Comparison of ENCODE assay signal across 26 cellular contexts in the genomic region with DNA sequence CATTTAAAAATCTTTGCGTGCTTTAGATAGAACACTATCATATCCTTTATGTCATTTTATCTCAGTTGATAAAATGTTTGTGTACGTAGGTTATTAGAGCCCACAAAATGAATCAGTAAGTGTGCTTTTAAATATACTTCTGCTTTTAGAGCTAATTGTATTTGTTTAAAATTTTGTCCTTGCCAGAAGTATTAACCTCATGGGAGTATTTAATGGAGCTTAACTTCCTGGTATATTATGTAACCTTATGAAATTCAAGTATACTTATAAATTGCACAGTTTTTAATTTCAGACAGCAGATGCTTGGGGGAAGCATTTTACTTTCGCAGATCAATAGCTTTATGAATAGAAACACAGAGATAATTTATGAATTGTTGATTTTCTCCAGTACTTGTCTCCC.
"Had no signal": no experiment of that assay in that cellular context is flagged by ENCODE, and none has a peak within 500 bp of the region (broad histone marks: within the 10 kb centered on the region; RNA-seq: fewer than 3 reads in every experiment).

No MANE protein-coding gene starts in this region.

- H3K27me3 Mint-ChIP-seq: activated CD4-positive, alpha-beta memory T cell treated with anti-CD3 and anti-CD28 coated beads for 36 hours; activated CD4-positive, alpha-beta T cell treated with anti-CD3 and anti-CD28 coated beads, Interleukin-2, amount 10 ng/mL, durations not matched to agents 7 days and 5 days; activated naive CD8-positive, alpha-beta T cell; activated T-helper 17 cell treated with anti-CD3 and anti-CD28 coated beads, Interleukin-2, amount 50 U/mL, for 72 hours; brain; T-helper 17 cell had no signal

- H3K4me1 ChIP-seq: SJSA1 had no signal

- H3K9me3 ChIP-seq: SJSA1 had no signal

- H3K27me3 ChIP-seq: SJSA1 had no signal

- H3K27ac ChIP-seq: SJSA1 had no signal

- H3K4me3 Mint-ChIP-seq: activated CD4-positive, alpha-beta memory T cell treated with anti-CD3 and anti-CD28 coated beads for 36 hours; activated CD4-positive, alpha-beta T cell treated with anti-CD3 and anti-CD28 coated beads, Interleukin-2, amount 10 ng/mL, durations not matched to agents 7 days and 5 days; activated naive CD4-positive, alpha-beta T cell treated with anti-CD3 and anti-CD28 coated beads for 36 hours; activated naive CD8-positive, alpha-beta T cell; activated T-helper 17 cell treated with anti-CD3 and anti-CD28 coated beads, Interleukin-2, amount 50 U/mL, for 72 hours; brain; T-helper 17 cell had no signal

- DNase-seq: activated CD4-positive, alpha-beta memory T cell treated with anti-CD3 and anti-CD28 coated beads for 36 hours; activated CD4-positive, alpha-beta T cell treated with anti-CD3 and anti-CD28 coated beads, Interleukin-2, amount 10 ng/mL, durations not matched to agents 7 days and 5 days; activated CD4-positive, CD25-positive, alpha-beta regulatory T cell; activated CD8-positive, alpha-beta memory T cell treated with anti-CD3 and anti-CD28 coated beads for 24 hours; activated gamma-delta T cell; activated naive CD4-positive, alpha-beta T cell treated with anti-CD3 and anti-CD28 coated beads for 36 hours; activated T-cell treated with anti-CD3 and anti-CD28 coated beads for 4 hours; activated T-cell treated with anti-CD3 and anti-CD28 coated beads, Interleukin-2, amount 50 U/mL, for 48 hours; amygdala; cerebellar nuclear complex; Kasumi-1; NCI-H1048; NCI-H1417 treated with DMSO at 0.1 percent for 48 hours; NCI-H1694; NCI-H2107; NCI-H510A treated with DMSO at 0.1 percent for 48 hours; NCI-H69; PC-3; SHP77; T-helper 17 cell; T-helper 9 cell had no signal

- H3K4me3 ChIP-seq: K562, SJSA1 had no signal

- H3K4me1 Mint-ChIP-seq: activated CD4-positive, alpha-beta T cell treated with anti-CD3 and anti-CD28 coated beads, Interleukin-2, amount 10 ng/mL, durations not matched to agents 7 days and 5 days; activated T-helper 17 cell treated with anti-CD3 and anti-CD28 coated beads, Interleukin-2, amount 50 U/mL, for 72 hours; brain; T-helper 17 cell had no signal

- H3K27ac Mint-ChIP-seq: activated CD4-positive, alpha-beta memory T cell treated with anti-CD3 and anti-CD28 coated beads for 36 hours; activated CD4-positive, alpha-beta T cell treated with anti-CD3 and anti-CD28 coated beads, Interleukin-2, amount 10 ng/mL, durations not matched to agents 7 days and 5 days; activated naive CD4-positive, alpha-beta T cell treated with anti-CD3 and anti-CD28 coated beads for 36 hours; activated naive CD8-positive, alpha-beta T cell; activated T-helper 17 cell treated with anti-CD3 and anti-CD28 coated beads, Interleukin-2, amount 50 U/mL, for 72 hours; brain; T-helper 17 cell had no signal
